In genomic region chr1:180278193-180278556, GRCh38 we compare ENCODE assay signal across 21 cellular contexts. TPM values are rescaled to one million over a fixed set of nuclear protein-coding genes. Genes with fewer than 3 reads are reported as not detected.
"Had no signal": no experiment of that assay in that cellular context is flagged by ENCODE, and none has a peak within 500 bp of the region (broad histone marks: within the 10 kb centered on the region; RNA-seq: fewer than 3 reads in every experiment).

No MANE protein-coding gene starts in this region.

- H3K4me3 Mint-ChIP-seq: activated naive CD4-positive, alpha-beta T cell treated with anti-CD3 and anti-CD28 coated beads for 36 hours; activated naive CD8-positive, alpha-beta T cell treated with anti-CD3 and anti-CD28 coated beads, Interleukin-2, amount 50 U/mL, for 24 hours; activated T-cell treated with anti-CD3 and anti-CD28 coated beads, Interleukin-2, amount 50 U/mL, for 4 hours; central memory CD8-positive, alpha-beta T cell; natural killer cell treated with Interleukin-12 subunit alpha and Interleukin-12 subunit beta and Interleukin-15 and Interleukin-18, amount 100 ng/mL, for 72 hours; stimulated activated memory B cell treated with anti-CD40 and anti-IgM and Interleukin-4, amounts not matched to agents 10 μg/mL and 1 μg/mL and 100 μg/mL, for 72 hours; type B pancreatic cell had no signal

- H3K9me3 Mint-ChIP-seq: activated naive CD4-positive, alpha-beta T cell treated with anti-CD3 and anti-CD28 coated beads for 36 hours; activated naive CD8-positive, alpha-beta T cell treated with anti-CD3 and anti-CD28 coated beads, Interleukin-2, amount 50 U/mL, for 24 hours; activated T-cell treated with anti-CD3 and anti-CD28 coated beads, Interleukin-2, amount 50 U/mL, for 4 hours; central memory CD8-positive, alpha-beta T cell; natural killer cell treated with Interleukin-12 subunit alpha and Interleukin-12 subunit beta and Interleukin-15 and Interleukin-18, amount 100 ng/mL, for 72 hours; stimulated activated memory B cell treated with anti-CD40 and anti-IgM and Interleukin-4, amounts not matched to agents 10 μg/mL and 1 μg/mL and 100 μg/mL, for 72 hours; type B pancreatic cell had no signal

- H3K27ac ChIP-seq: brain microvascular endothelial cell, testis had no signal

- H3K4me1 Mint-ChIP-seq: activated naive CD8-positive, alpha-beta T cell treated with anti-CD3 and anti-CD28 coated beads, Interleukin-2, amount 50 U/mL, for 24 hours; central memory CD8-positive, alpha-beta T cell had no signal

- H3K27me3 ChIP-seq: brain microvascular endothelial cell, testis had no signal

- DNase-seq: activated CD4-positive, alpha-beta T cell treated with anti-CD3 and anti-CD28 coated beads, Interleukin-2, amount 50 U/mL, for 1 hour; activated CD8-positive, alpha-beta memory T cell treated with anti-CD3 and anti-CD28 coated beads, Interleukin-2, amount 50 U/mL, for 4 hours; activated naive CD4-positive, alpha-beta T cell treated with anti-CD3 and anti-CD28 coated beads for 36 hours; activated naive CD8-positive, alpha-beta T cell treated with anti-CD3 and anti-CD28 coated beads, Interleukin-2, amount 50 U/mL, for 24 hours; activated T-cell treated with anti-CD3 and anti-CD28 coated beads, Interleukin-2, amount 50 U/mL, for 4 hours; aorta; brain microvascular endothelial cell; left ventricle myocardium superior; nucleus accumbens; stimulated activated CD4-positive, alpha-beta T cell treated with anti-CD3 and anti-CD28 coated beads, Interleukin-15, amount 100 ng/mL, for 24 hours; stimulated activated CD4-positive, alpha-beta T cell treated with anti-CD3 and anti-CD28 coated beads, Interleukin-2, amount 100 ng/mL, for 48 hours; T-helper 1 cell; T-helper 9 cell; testis had no signal

- H3K9me3 ChIP-seq: testis had no signal

- H3K4me3 ChIP-seq: coronary artery, testis had no signal

- ATAC-seq: activated naive CD8-positive, alpha-beta T cell treated with anti-CD3 and anti-CD28 coated beads, Interleukin-2, amount 50 U/mL, for 24 hours; activated T-cell treated with anti-CD3 and anti-CD28 coated beads, Interleukin-2, amount 50 U/mL, for 4 hours; left ventricle myocardium superior; natural killer cell treated with Interleukin-12 subunit alpha and Interleukin-12 subunit beta and Interleukin-15 and Interleukin-18, amount 100 ng/mL, for 72 hours had no signal

- H3K27ac Mint-ChIP-seq: activated naive CD4-positive, alpha-beta T cell treated with anti-CD3 and anti-CD28 coated beads for 36 hours; activated naive CD8-positive, alpha-beta T cell treated with anti-CD3 and anti-CD28 coated beads, Interleukin-2, amount 50 U/mL, for 24 hours; natural killer cell treated with Interleukin-12 subunit alpha and Interleukin-12 subunit beta and Interleukin-15 and Interleukin-18, amount 100 ng/mL, for 72 hours; stimulated activated memory B cell treated with anti-CD40 and anti-IgM and Interleukin-4, amounts not matched to agents 10 μg/mL and 1 μg/mL and 100 μg/mL, for 72 hours; type B pancreatic cell had no signal

- H3K27me3 Mint-ChIP-seq: activated naive CD8-positive, alpha-beta T cell treated with anti-CD3 and anti-CD28 coated beads, Interleukin-2, amount 50 U/mL, for 24 hours; central memory CD8-positive, alpha-beta T cell; natural killer cell treated with Interleukin-12 subunit alpha and Interleukin-12 subunit beta and Interleukin-15 and Interleukin-18, amount 100 ng/mL, for 72 hours; stimulated activated memory B cell treated with anti-CD40 and anti-IgM and Interleukin-4, amounts not matched to agents 10 μg/mL and 1 μg/mL and 100 μg/mL, for 72 hours; type B pancreatic cell had no signal

- H3K4me1 ChIP-seq: testis had no signal

RNA-seq across cellular contexts. Expression of gene LHX4, which starts 48.1 kb away (rescaled TPM):
- total RNA-seq: activated naive CD4-positive, alpha-beta T cell treated with anti-CD3 and anti-CD28 coated beads for 36 hours; aorta; frontal cortex; left ventricle myocardium superior; natural killer cell treated with Interleukin-12 subunit alpha and Interleukin-12 subunit beta and Interleukin-15 and Interleukin-18, amount 100 ng/mL, for 72 hours; posterior vena cava had no signal
